In genomic region chr3:42486814-42487569, GRCh38 we compare ENCODE assay signal across 29 cellular contexts. TPM values are rescaled to one million over a fixed set of nuclear protein-coding genes. Genes with fewer than 3 reads are reported as not detected.
A peak's percentile ranks its signal among the peaks of the same experiment; 100 is the strongest.
DNase-seq lines count a peak whose midpoint lies in the region; ATAC-seq, FAIRE-seq and TF ChIP-seq lines count a peak whose summit lies in the region.
"Had no signal": no experiment of that assay in that cellular context is flagged by ENCODE, and none has a peak within 500 bp of the region (broad histone marks: within the 10 kb centered on the region; RNA-seq: fewer than 3 reads in every experiment).

No MANE protein-coding gene starts in this region.

- no peak for FAIRE-seq in frontal cortex (lab: Jason Lieb, UNC)

- peaks cover 27 to 28% of the 10 kb centered on the region in 2 donors for H3K27me3 Mint-ChIP-seq in natural killer cell treated with Interleukin-12 subunit alpha and Interleukin-12 subunit beta and Interleukin-15 and Interleukin-18, amount 100 ng/mL, for 72 hours
- H3K27me3 Mint-ChIP-seq in natural killer cell (ENCODE audit: low read depth in 2 of 2), result peaks cover 13 to 27% of the 10 kb centered on the region in 2 donors
- H3K27me3 Mint-ChIP-seq in endodermal cell (ENCODE audit: insufficient read depth), result peaks cover 17% of the 10 kb centered on the region

- peak; percentile 13 to 50 for ATAC-seq in natural killer cell treated with Interleukin-12 subunit alpha and Interleukin-12 subunit beta and Interleukin-15 and Interleukin-18, amount 100 ng/mL, for 72 hours
- ATAC-seq in natural killer cell, result no peak
- ATAC-seq: activated T-cell treated with anti-CD3 and anti-CD28 coated beads, Interleukin-2, amount 50 U/mL, for 4 hours; sciatic nerve; T-cell had no signal

- peaks cover 1% of the 10 kb centered on the region for H3K9me3 Mint-ChIP-seq in natural killer cell treated with Interleukin-12 subunit alpha and Interleukin-12 subunit beta and Interleukin-15 and Interleukin-18, amount 100 ng/mL, for 72 hours
- H3K9me3 Mint-ChIP-seq in natural killer cell (peaks cover 2% of the 10 kb centered on the region in 2 donors), endodermal cell (peaks cover 7% of the 10 kb centered on the region)

- H3K36me3 Mint-ChIP-seq in natural killer cell treated with Interleukin-12 subunit alpha and Interleukin-12 subunit beta and Interleukin-15 and Interleukin-18, amount 100 ng/mL, for 72 hours, result peaks cover 7% of the 10 kb centered on the region
- peaks cover 4% of the 10 kb centered on the region for H3K36me3 Mint-ChIP-seq in natural killer cell
- H3K36me3 Mint-ChIP-seq in endodermal cell (ENCODE audit: low read depth), result no peaks in the 10 kb centered on the region
- H3K36me3 Mint-ChIP-seq: CD4-positive, alpha-beta memory T cell; T-cell had no signal

- DNase-seq in natural killer cell treated with Interleukin-12 subunit alpha and Interleukin-12 subunit beta and Interleukin-15 and Interleukin-18, amount 100 ng/mL, for 72 hours (ENCODE audit: low spot score), result no peak
- DNase-seq in natural killer cell, result no peak
- DNase-seq in NOMO-1 treated with DMSO at 0.1 percent for 48 hours (lab: John Stamatoyannopoulos, UW; ENCODE audit: unreplicated experiment), result peak; percentile 55
- peak; percentile 11 for DNase-seq in endodermal cell
- no peak for DNase-seq in frontal cortex (ENCODE audit: low spot score in 2 of 2)
- no peak for DNase-seq in esophagus muscularis mucosa (ENCODE audit: extremely low spot score)
- DNase-seq in HuH-7.5 (ENCODE audit: low spot score), result no peak
- DNase-seq in LoVo (ENCODE audit: low spot score), result no peak
- DNase-seq: ACHN; activated CD4-positive, alpha-beta T cell treated with anti-CD3 and anti-CD28 coated beads, Interleukin-2, amount 50 U/mL, for 48 hours; activated naive CD4-positive, alpha-beta T cell treated with anti-CD3 and anti-CD28 coated beads for 36 hours; activated T-cell treated with anti-CD3 and anti-CD28 coated beads, Interleukin-2, amount 50 U/mL, for 4 hours; CD4-positive, alpha-beta memory T cell; DMS53; dorsolateral prefrontal cortex; foreskin melanocyte; hypothalamus; islet precursor cell; NCI-H1105; NCI-H510A; NK-92 treated with Interleukin-12 subunit alpha and Interleukin-12 subunit beta, amount 100 ng/mL, for 24 hours; occipital lobe; substantia nigra; T-cell had no signal

- H3K36me3 ChIP-seq in endodermal cell (ENCODE audit: control insufficient read depth, insufficient read depth, low read length) (no peaks in the 10 kb centered on the region), esophagus muscularis mucosa (no peaks in the 10 kb centered on the region)
- H3K36me3 ChIP-seq: cardiac muscle cell, vagina had no signal

- intact Hi-C loops in natural killer cell (cut with micrococcal nuclease), result no loop called here
- intact Hi-C loops in esophagus muscularis mucosa (cut with DNase I), result no loop called here

- no peaks in the 10 kb centered on the region for H3K4me1 Mint-ChIP-seq in natural killer cell treated with Interleukin-12 subunit alpha and Interleukin-12 subunit beta and Interleukin-15 and Interleukin-18, amount 100 ng/mL, for 72 hours (ENCODE audit: low read depth in 2 of 2)
- H3K4me1 Mint-ChIP-seq in natural killer cell (no peaks in the 10 kb centered on the region), endodermal cell (peaks cover 9% of the 10 kb centered on the region)
- H3K4me1 Mint-ChIP-seq: CD4-positive, alpha-beta memory T cell had no signal

- H3K27ac Mint-ChIP-seq in natural killer cell treated with Interleukin-12 subunit alpha and Interleukin-12 subunit beta and Interleukin-15 and Interleukin-18, amount 100 ng/mL, for 72 hours, result no peak overlapping the region
- H3K27ac Mint-ChIP-seq in natural killer cell (no peak overlapping the region), endodermal cell (no peak overlapping the region)
- H3K27ac Mint-ChIP-seq: activated naive CD4-positive, alpha-beta T cell treated with anti-CD3 and anti-CD28 coated beads for 36 hours; CD4-positive, alpha-beta memory T cell; T-cell had no signal

- TF ChIP-seq CTCF in natural killer cell (IDR thresholded peaks at IDR 0.05) (no peak), endodermal cell (conservative IDR thresholded peaks at IDR 0.05) (no peak), esophagus muscularis mucosa (IDR thresholded peaks at IDR 0.05) (no peak)

- H3K27me3 ChIP-seq in endodermal cell (ENCODE audit: control insufficient read depth, insufficient read depth, low read length, poor library complexity, severe bottlenecking) (no peaks in the 10 kb centered on the region), esophagus muscularis mucosa (no peaks in the 10 kb centered on the region)
- H3K27me3 ChIP-seq: cardiac muscle cell, dorsolateral prefrontal cortex, vagina had no signal

- WGBS in endodermal cell (ENCODE audit: insufficient coverage in 1 of 2, insufficient read length in 1 of 2), 2 experiments, result 94% methylated on average over 2 of the region's 2 CpGs; no CpG with 5 or more reads in 1 of the 2 experiments
- WGBS in esophagus muscularis mucosa, result 100% methylated on average over 1 of the region's 2 CpGs

- H3K4me3 ChIP-seq in endodermal cell (ENCODE audit: low read length), result no peak overlapping the region
- no peak overlapping the region for H3K4me3 ChIP-seq in esophagus muscularis mucosa
- H3K4me3 ChIP-seq: cardiac muscle cell, dorsolateral prefrontal cortex, vagina had no signal

- H3K9me3 ChIP-seq in endodermal cell (ENCODE audit: control insufficient read depth, low read length) (peaks cover 11% of the 10 kb centered on the region), esophagus muscularis mucosa (peaks cover 0 to 8% (median 1%) of the 10 kb centered on the region in 4 donors)
- H3K9me3 ChIP-seq: vagina had no signal

- TF ChIP-seq EP300 in esophagus muscularis mucosa (IDR thresholded peaks at IDR 0.05), result no peak

- H3K4me3 Mint-ChIP-seq in natural killer cell treated with Interleukin-12 subunit alpha and Interleukin-12 subunit beta and Interleukin-15 and Interleukin-18, amount 100 ng/mL, for 72 hours, result no peak overlapping the region
- no peak overlapping the region for H3K4me3 Mint-ChIP-seq in natural killer cell
- H3K4me3 Mint-ChIP-seq in endodermal cell, result no peak overlapping the region
- H3K4me3 Mint-ChIP-seq: activated naive CD4-positive, alpha-beta T cell treated with anti-CD3 and anti-CD28 coated beads for 36 hours; activated T-cell treated with anti-CD3 and anti-CD28 coated beads, Interleukin-2, amount 50 U/mL, for 4 hours; CD4-positive, alpha-beta memory T cell; T-cell had no signal

- no peak overlapping the region for H3K27ac ChIP-seq in endodermal cell (ENCODE audit: low read depth, low read length)
- no peak overlapping the region for H3K27ac ChIP-seq in esophagus muscularis mucosa (replicated peaks in 1 of 4)
- H3K27ac ChIP-seq: cardiac muscle cell, vagina had no signal

- no peak overlapping the region for H3K9ac ChIP-seq in endodermal cell (ENCODE audit: extremely low read depth, low read length, poor library complexity, severe bottlenecking)

- no peak for TF ChIP-seq POLR2A in esophagus muscularis mucosa (IDR thresholded peaks at IDR 0.05; ENCODE audit: low read depth)

- H3K4me1 ChIP-seq in endodermal cell (ENCODE audit: control insufficient read depth, insufficient read depth, low read length), result no peaks in the 10 kb centered on the region
- H3K4me1 ChIP-seq in esophagus muscularis mucosa, result peaks cover 0 to 16% (median 7%) of the 10 kb centered on the region in 4 donors

RNA-seq across cellular contexts. Expression of gene VIPR1, which starts 15.5 kb away (rescaled TPM):
- total RNA-seq in natural killer cell treated with Interleukin-12 subunit alpha and Interleukin-12 subunit beta and Interleukin-15 and Interleukin-18, amount 100 ng/mL, for 72 hours, result under 1 TPM in 1 of 2 donors, not detected in 1; 0.69 TPM
- total RNA-seq in natural killer cell (1 to 10 TPM; 2.3 to 3.1 (median 2.4) TPM), endodermal cell (10 to 100 TPM; 12.9 to 14.7 TPM), frontal cortex (0.41 TPM), esophagus muscularis mucosa (1 to 10 TPM; 3.0 to 6.6 (median 4.6) TPM)
- 2.2 TPM for polyA plus RNA-seq in endodermal cell (2013, experiment 1 of 2)
- polyA plus RNA-seq in endodermal cell (2013, experiment 2 of 2), result 1.4 TPM
- total RNA-seq: epithelial cell of proximal tubule, H4 had no signal

Comparison
In these comparisons a context has a peak if more than half of its experiments do, and no peak if none do; other contexts are left out.
1. ATAC-seq: peak in natural killer cell treated with Interleukin-12 subunit alpha and Interleukin-12 subunit beta and Interleukin-15 and Interleukin-18, amount 100 ng/mL, for 72 hours (2 of 2); none in natural killer cell (0 of 3).
2. DNase-seq: peak in NOMO-1 treated with DMSO at 0.1 percent for 48 hours (single experiment) and endodermal cell (single experiment); none in natural killer cell treated with Interleukin-12 subunit alpha and Interleukin-12 subunit beta and Interleukin-15 and Interleukin-18, amount 100 ng/mL, for 72 hours (single experiment), natural killer cell (single experiment), frontal cortex (0 of 2), esophagus muscularis mucosa (single experiment), HuH-7.5 (single experiment) and LoVo (single experiment).